Comparison of ENCODE assay signal across 8 cellular contexts in genomic region chrX:47831788-47832187, GRCh38. TPM values are rescaled to one million over a fixed set of nuclear protein-coding genes. Genes with fewer than 3 reads are reported as not detected.
A peak's percentile ranks its signal among the peaks of the same experiment; 100 is the strongest.
DNase-seq lines count a peak whose midpoint lies in the region; ATAC-seq, FAIRE-seq and TF ChIP-seq lines count a peak whose summit lies in the region.

No MANE protein-coding gene starts in this region.

- WGBS in H9 (ENCODE audit: extremely low coverage, insufficient read length, low lambda C conversion rate) = no CpG with 5 or more reads among the region's 2 CpGs

- intact Hi-C loops in endothelial cell of umbilical vein (cut with micrococcal nuclease) = loop anchor here (1.0 kb wide), 1 partner anchor 195 kb away; no protein-coding TSS in a partner anchor

- dilution Hi-C loops in endothelial cell of umbilical vein (cut with MboI; ENCODE audit: extremely low pct_ligation_motif_present, low sequenced_read_pairs) = no loop called here

- no peak for DNase-seq in BJ (ENCODE audit: low read depth)
- peak; percentile 58 for DNase-seq in H9
- DNase-seq in NCI-H526 treated with DMSO at 0.1 percent for 48 hours (lab: John Stamatoyannopoulos, UW) = peak; percentile 4
- peak; percentile 42 to 53 for DNase-seq in activated CD4-positive, alpha-beta T cell treated with anti-CD3 and anti-CD28 coated beads, Interleukin-2, amount 50 U/mL, for 48 hours
- DNase-seq in endothelial cell of umbilical vein (ENCODE audit: low read depth, low spot score) = peak; percentile 31
- DNase-seq in osteocyte (ENCODE audit: extremely low spot score, unreplicated experiment) = no peak
- DNase-seq in occipital lobe (lab: John Stamatoyannopoulos, UW) = no peak

- TF ChIP-seq CTCF in BJ (IDR thresholded peaks at IDR 0.05; ENCODE audit: insufficient read depth, low read depth, low read length) (peak; percentile 47), H9 (conservative IDR thresholded peaks at IDR 0.05) (peak; percentile 77), endothelial cell of umbilical vein (IDR thresholded peaks at IDR 0.05; ENCODE audit: extremely low read depth in 1 of 2, insufficient read depth in 1 of 2, low read depth in 1 of 2, low read length in 2 of 2) (peak; percentile 54 to 63), osteocyte (IDR thresholded peaks at IDR 0.05) (peak; percentile 57)

- H3T11ph ChIP-seq in H9 (ENCODE audit: low read length) = no peak overlapping the region

- H3K4me3 Mint-ChIP-seq in H9 = no peak overlapping the region
- H3K4me3 Mint-ChIP-seq in osteocyte (ENCODE audit: unreplicated experiment) = no peak overlapping the region

- H3K4me1 ChIP-seq in H9 (ENCODE audit: insufficient read depth, low read length) (no peaks in the 10 kb centered on the region), endothelial cell of umbilical vein (ENCODE audit: control insufficient read depth, extremely low read depth, insufficient read depth, low read length) (no peaks in the 10 kb centered on the region)

- no peak overlapping the region for H2BK12ac ChIP-seq in H9 (ENCODE audit: insufficient read length, low read depth, low read length)

- no peak overlapping the region for H3K4ac ChIP-seq in H9 (ENCODE audit: low read depth, low read length)

- POLR2A ChIA-PET in BJ (lab: Charles Lee) (no interaction called here), endothelial cell of umbilical vein (lab: Charles Lee) (no interaction called here)

- H2AFZ ChIP-seq in H9 (ENCODE audit: low read length) = no peak overlapping the region
- no peak overlapping the region for H2AFZ ChIP-seq in endothelial cell of umbilical vein (ENCODE audit: low read depth, low read length)

- H3K4me3 ChIP-seq in BJ (ENCODE audit: low read depth, low read length) = no peak overlapping the region
- H3K4me3 ChIP-seq in endothelial cell of umbilical vein (replicated peaks in 1 of 3; ENCODE audit: insufficient read depth in 1 of 3, low read depth in 1 of 3, low read length in 3 of 3) = no peak overlapping the region

- no peaks in the 10 kb centered on the region for H3K79me1 ChIP-seq in H9 (ENCODE audit: insufficient read depth, low read depth, low read length, poor library complexity, severe bottlenecking)

- H3K4me1 Mint-ChIP-seq in H9 (peaks cover 5 to 7% of the 10 kb centered on the region in 2 experiments; a peak in 2 of 4 replicates), osteocyte (ENCODE audit: unreplicated experiment) (no peaks in the 10 kb centered on the region)

- H3K79me2 ChIP-seq in H9 (ENCODE audit: insufficient read depth, low read length) = no peaks in the 10 kb centered on the region
- H3K79me2 ChIP-seq in endothelial cell of umbilical vein (ENCODE audit: control insufficient read depth, insufficient read depth, low read length) = no peaks in the 10 kb centered on the region

- no peak overlapping the region for H4K5ac ChIP-seq in H9 (ENCODE audit: insufficient read length, low read depth, low read length)

- no peaks in the 10 kb centered on the region for H4K20me1 ChIP-seq in H9 (ENCODE audit: control insufficient read depth, insufficient read depth, insufficient read length)
- H4K20me1 ChIP-seq in endothelial cell of umbilical vein (replicated peaks; ENCODE audit: control insufficient read depth, extremely low read depth, insufficient read depth, low read length) = no peaks in the 10 kb centered on the region

- H3K56ac ChIP-seq in H9 (ENCODE audit: insufficient read length, low read depth, low read length) = no peak overlapping the region

- no peak overlapping the region for H2BK20ac ChIP-seq in H9 (ENCODE audit: low read depth, low read length, poor library complexity, severe bottlenecking)

- no peaks in the 10 kb centered on the region for H3K23me2 ChIP-seq in H9 (ENCODE audit: insufficient read length, low read depth, low read length, poor library complexity, severe bottlenecking)

- FAIRE-seq in endothelial cell of umbilical vein (lab: Jason Lieb, UNC) = peak; percentile 83

- no TSS peak for BruUV-seq in endothelial cell of umbilical vein (replicated peaks; lab: Mats Ljungman, UMichigan)

- H3K9me1 ChIP-seq in endothelial cell of umbilical vein (replicated peaks; ENCODE audit: control insufficient read depth, extremely low read depth, insufficient read depth, low read length) = no peaks in the 10 kb centered on the region

- H3K9ac ChIP-seq in H9 (ENCODE audit: extremely low read depth, insufficient read length, low read length) (no peak overlapping the region), endothelial cell of umbilical vein (replicated peaks; ENCODE audit: extremely low read depth, insufficient read depth, low read length) (no peak overlapping the region)

- ATAC-seq in HG02763 (IDR thresholded peaks at IDR 0.05; ENCODE audit: unreplicated experiment) = no peak

- H3K14ac ChIP-seq in H9 (ENCODE audit: insufficient read depth, low read length) = no peak overlapping the region

- H2BK120ac ChIP-seq in H9 (ENCODE audit: low read depth, low read length, poor library complexity, severe bottlenecking) = no peak overlapping the region

- H3K27ac ChIP-seq in H9 (ENCODE audit: insufficient read length, low read depth, low read length) = no peak overlapping the region
- no peak overlapping the region for H3K27ac ChIP-seq in endothelial cell of umbilical vein (ENCODE audit: insufficient read depth, low read depth, low read length)

- no peak overlapping the region for H4K91ac ChIP-seq in H9 (ENCODE audit: insufficient read length, low read depth, low read length)

- H3K9me3 ChIP-seq in H9 (ENCODE audit: control insufficient read depth, low read depth, low read length) (peaks cover 32% of the 10 kb centered on the region), endothelial cell of umbilical vein (replicated peaks; ENCODE audit: control insufficient read depth, insufficient read depth, low read length) (no peaks in the 10 kb centered on the region)

- no peak overlapping the region for H4K8ac ChIP-seq in H9 (replicated peaks; ENCODE audit: insufficient read length, low read depth, low read length)

- H2AK5ac ChIP-seq in H9 (ENCODE audit: insufficient read length, low read length) = no peak overlapping the region

- H2BK15ac ChIP-seq in H9 (ENCODE audit: low read depth, low read length) = no peak overlapping the region

- H3K18ac ChIP-seq in H9 (ENCODE audit: insufficient read length, low read depth, low read length) = no peak overlapping the region

- H3K27ac Mint-ChIP-seq in H9 = no peak overlapping the region
- no peak overlapping the region for H3K27ac Mint-ChIP-seq in osteocyte (ENCODE audit: unreplicated experiment)

- peaks cover 64 to 66% of the 10 kb centered on the region in 2 experiments for H3K9me3 Mint-ChIP-seq in H9
- no peaks in the 10 kb centered on the region for H3K9me3 Mint-ChIP-seq in osteocyte (ENCODE audit: unreplicated experiment)

- CTCF ChIA-PET in BJ (lab: Yijun Ruan, JAX) = interaction anchor here (1.0 kb wide), 1 partner anchor 46 kb away, joined by 3 read pairs; no protein-coding TSS in a partner anchor
- CTCF ChIA-PET in endothelial cell of umbilical vein (lab: Charles Lee) = interaction anchor here (1.7 kb wide), 1 partner anchor 195 kb away, joined by 6 read pairs; no protein-coding TSS in a partner anchor

- peaks cover 0 to 3% (median 0%) of the 10 kb centered on the region in 3 experiments; a peak in 3 of 7 replicates for H3K36me3 Mint-ChIP-seq in H9 (ENCODE audit: insufficient read depth in 1 of 3, low read depth in 3 of 3)
- no peaks in the 10 kb centered on the region for H3K36me3 Mint-ChIP-seq in osteocyte (ENCODE audit: unreplicated experiment)

- no peak overlapping the region for H3K23ac ChIP-seq in H9 (ENCODE audit: insufficient read length, low read depth, low read length)

- no peak overlapping the region for H3K4me2 ChIP-seq in H9 (ENCODE audit: insufficient read depth, insufficient read length, low read length)
- no peak overlapping the region for H3K4me2 ChIP-seq in endothelial cell of umbilical vein (ENCODE audit: insufficient read depth, low read length)

- H3K27me3 ChIP-seq in BJ (ENCODE audit: control insufficient read depth, insufficient read depth, low read length) (no peaks in the 10 kb centered on the region), H9 (ENCODE audit: insufficient read depth, low read length) (no peaks in the 10 kb centered on the region), endothelial cell of umbilical vein (ENCODE audit: control insufficient read depth in 2 of 2, insufficient read depth in 2 of 2, low read length in 2 of 2) (no peaks in the 10 kb centered on the region)

- no peak for TF ChIP-seq POLR2A in endothelial cell of umbilical vein (IDR thresholded peaks at IDR 0.05; ENCODE audit: low read depth, low read length)

- H3K27me3 Mint-ChIP-seq in H9 (ENCODE audit: low read depth) (no peaks in the 10 kb centered on the region), osteocyte (ENCODE audit: unreplicated experiment) (peaks cover 3% of the 10 kb centered on the region)

- no peaks in the 10 kb centered on the region for H3K36me3 ChIP-seq in BJ (ENCODE audit: control insufficient read depth, insufficient read depth, low read length)
- H3K36me3 ChIP-seq in endothelial cell of umbilical vein (ENCODE audit: control insufficient read depth in 2 of 2, extremely low read depth in 1 of 2, insufficient read depth in 2 of 2, low read length in 2 of 2) = no peaks in the 10 kb centered on the region

- H2BK5ac ChIP-seq in H9 (ENCODE audit: insufficient read length, low read length) = no peak overlapping the region

TF ChIP-seq in endothelial cell of umbilical vein, 7 proteins besides CTCF, POLR2A, EP300 and RAD21 (continues in another document):
- TF ChIP-seq EZH2 (IDR thresholded peaks at IDR 0.05; ENCODE audit: borderline replicate concordance, low read depth, low read length, severe bottlenecking) (no peak), FOS (IDR thresholded peaks at IDR 0.05; ENCODE audit: borderline replicate concordance, insufficient read depth, low read length) (no peak), MAX (IDR thresholded peaks at IDR 0.05; ENCODE audit: insufficient read depth, insufficient read length) (no peak), MYC (IDR thresholded peaks at IDR 0.05; ENCODE audit: low read depth, low read length) (no peak)

RNA-seq across cellular contexts. Expression of gene ZNF81, which starts 4.9 kb away (rescaled TPM):
- 2.6 and 3.9 TPM in 2 replicates for polyA plus RNA-seq in BJ (2011; rRNA removed)
- polyA minus RNA-seq in BJ (2011; rRNA and poly(A)+ RNA removed) = 9.2 and 15.4 TPM in 2 replicates
- 8.9 and 11.0 TPM in 2 replicates for total RNA-seq in H9 (2021)
- total RNA-seq in endothelial cell of umbilical vein = 6.4 and 9.6 TPM in 2 replicates
- 2.1 and 2.7 TPM in 2 replicates for polyA plus RNA-seq in endothelial cell of umbilical vein
- 2.3 TPM in 2 replicates for polyA plus RNA-seq in endothelial cell of umbilical vein (2011; cell fraction: cytosol; rRNA removed)
- polyA plus RNA-seq in endothelial cell of umbilical vein (2011; cell fraction: nucleus; rRNA removed) = 6.8 and 7.8 TPM in 2 replicates
- 3.3 and 3.8 TPM in 2 replicates for polyA plus RNA-seq in endothelial cell of umbilical vein (2012)
- polyA minus RNA-seq in endothelial cell of umbilical vein = 13.3 and 17.7 TPM in 2 replicates
- 7.4 TPM for polyA minus RNA-seq in endothelial cell of umbilical vein (2011; cell fraction: cytosol; rRNA and poly(A)+ RNA removed)
- 11.1 and 13.8 TPM in 2 replicates for polyA minus RNA-seq in endothelial cell of umbilical vein (2011; cell fraction: nucleus; rRNA and poly(A)+ RNA removed)
- total RNA-seq in osteocyte = 8.7 and 9.6 TPM in 2 replicates
- total RNA-seq in occipital lobe = 13.7 TPM

Comparison
In these comparisons a context has a peak if more than half of its experiments do, and no peak if none do; other contexts are left out.
1. DNase-seq: peak in H9 (single experiment), NCI-H526 treated with DMSO at 0.1 percent for 48 hours (single experiment), activated CD4-positive, alpha-beta T cell treated with anti-CD3 and anti-CD28 coated beads, Interleukin-2, amount 50 U/mL, for 48 hours (2 of 2) and endothelial cell of umbilical vein (single experiment); none in BJ (single experiment), osteocyte (single experiment) and occipital lobe (single experiment).
2. Peak in every context shown above with its lines, with median percentiles within 50 percentile points of each other: CTCF ChIP-seq.